ENCODE assay signal across 24 cellular contexts in genomic region chr12:52392465-52393007, GRCh38. TPM values are rescaled to one million over a fixed set of nuclear protein-coding genes. Genes with fewer than 3 reads are reported as not detected.
"Had no signal": no experiment of that assay in that cellular context is flagged by ENCODE, and none has a peak within 500 bp of the region (broad histone marks: within the 10 kb centered on the region; RNA-seq: fewer than 3 reads in every experiment).

No MANE protein-coding gene starts in this region.

- H3K4me3 ChIP-seq: ascending aorta, body of pancreas, cardiac muscle cell had no signal

- ATAC-seq: activated CD4-positive, CD25-positive, alpha-beta regulatory T cell treated with anti-CD3 and anti-CD28 coated beads, Interleukin-2, amount 50 U/mL, for 24 hours; activated CD8-positive, alpha-beta T cell treated with anti-CD3 and anti-CD28 coated beads for 36 hours; activated T-cell treated with anti-CD3 and anti-CD28 coated beads, Interleukin-2, amount 50 U/mL, for 72 hours; body of pancreas; Panc1 had no signal

- H3K9me3 ChIP-seq: ascending aorta, body of pancreas had no signal

- DNase-seq: activated CD4-positive, alpha-beta T cell treated with anti-CD3 and anti-CD28 coated beads for 4 hours; activated CD8-positive, alpha-beta memory T cell treated with anti-CD3 and anti-CD28 coated beads, Interleukin-2, amount 50 U/mL, for 4 hours; activated CD8-positive, alpha-beta T cell treated with anti-CD3 and anti-CD28 coated beads for 36 hours; activated gamma-delta T cell treated with Interleukin-2 at 50 U/mL for 16 hours; activated naive CD4-positive, alpha-beta T cell treated with anti-CD3 and anti-CD28 coated beads, Interleukin-2, amount 10 ng/mL, durations not matched to agents 7 days and 5 days; activated T-cell treated with anti-CD3 and anti-CD28 coated beads, Interleukin-2, amount 50 U/mL, for 72 hours; body of pancreas; cerebellar nuclear complex; Kasumi-1; KBM-7; NCI-H1092; NCI-H1417; NCI-H1694; NCI-H2029; NCI-H510A treated with DMSO at 0.1 percent for 48 hours; NCI-H69; NK-92 treated with Interleukin-12 subunit alpha and Interleukin-12 subunit beta, amount 100 ng/mL, for 24 hours; OCI-M1 had no signal

- H3K27ac ChIP-seq: ascending aorta, body of pancreas, cardiac muscle cell had no signal

- H3K36me3 ChIP-seq: ascending aorta, cardiac muscle cell had no signal

- H3K4me1 ChIP-seq: ascending aorta, body of pancreas had no signal

- H3K27me3 ChIP-seq: ascending aorta, body of pancreas had no signal

RNA-seq across cellular contexts. Expression of gene KRT84, which starts 7.1 kb away (rescaled TPM):
- total RNA-seq: activated CD8-positive, alpha-beta T cell treated with anti-CD3 and anti-CD28 coated beads for 36 hours; activated T-cell treated with anti-CD3 and anti-CD28 coated beads, Interleukin-2, amount 50 U/mL, for 72 hours; activated T-helper 2 cell treated with anti-CD3 and anti-CD28 coated beads, Interferon-gamma antibody, Interleukin-2, Interleukin-4, amounts not matched to agents 10 μg/mL and 5 μg/mL and 100 μg/mL, durations not matched to agents 14 hours and 24 hours and 36 hours; ascending aorta; body of pancreas; cardiac muscle cell; SK-MEL-5 had no signal
- polyA plus RNA-seq: cardiac muscle cell had no signal

RNA-seq across cellular contexts. Expression of gene KRT82, which starts 13.6 kb away (rescaled TPM):
- total RNA-seq: activated CD8-positive, alpha-beta T cell treated with anti-CD3 and anti-CD28 coated beads for 36 hours; activated T-cell treated with anti-CD3 and anti-CD28 coated beads, Interleukin-2, amount 50 U/mL, for 72 hours; activated T-helper 2 cell treated with anti-CD3 and anti-CD28 coated beads, Interferon-gamma antibody, Interleukin-2, Interleukin-4, amounts not matched to agents 10 μg/mL and 5 μg/mL and 100 μg/mL, durations not matched to agents 14 hours and 24 hours and 36 hours; ascending aorta; body of pancreas; cardiac muscle cell; SK-MEL-5 had no signal
- polyA plus RNA-seq: cardiac muscle cell had no signal

RNA-seq across cellular contexts. Expression of gene KRT85, which starts 25.3 kb away (rescaled TPM):
- total RNA-seq: activated CD8-positive, alpha-beta T cell treated with anti-CD3 and anti-CD28 coated beads for 36 hours; activated T-cell treated with anti-CD3 and anti-CD28 coated beads, Interleukin-2, amount 50 U/mL, for 72 hours; activated T-helper 2 cell treated with anti-CD3 and anti-CD28 coated beads, Interferon-gamma antibody, Interleukin-2, Interleukin-4, amounts not matched to agents 10 μg/mL and 5 μg/mL and 100 μg/mL, durations not matched to agents 14 hours and 24 hours and 36 hours; ascending aorta; body of pancreas; SK-MEL-5 had no signal
- polyA plus RNA-seq: cardiac muscle cell had no signal

RNA-seq across cellular contexts. Expression of gene KRT75, which starts 41.6 kb away (rescaled TPM):
- total RNA-seq: activated CD8-positive, alpha-beta T cell treated with anti-CD3 and anti-CD28 coated beads for 36 hours; activated T-cell treated with anti-CD3 and anti-CD28 coated beads, Interleukin-2, amount 50 U/mL, for 72 hours; activated T-helper 2 cell treated with anti-CD3 and anti-CD28 coated beads, Interferon-gamma antibody, Interleukin-2, Interleukin-4, amounts not matched to agents 10 μg/mL and 5 μg/mL and 100 μg/mL, durations not matched to agents 14 hours and 24 hours and 36 hours; ascending aorta; body of pancreas; cardiac muscle cell; SK-MEL-5 had no signal
- polyA plus RNA-seq: cardiac muscle cell had no signal

RNA-seq across cellular contexts. Expression of gene KRT6B, which starts 59.4 kb away (rescaled TPM):
- total RNA-seq: activated CD8-positive, alpha-beta T cell treated with anti-CD3 and anti-CD28 coated beads for 36 hours; activated T-cell treated with anti-CD3 and anti-CD28 coated beads, Interleukin-2, amount 50 U/mL, for 72 hours; activated T-helper 2 cell treated with anti-CD3 and anti-CD28 coated beads, Interferon-gamma antibody, Interleukin-2, Interleukin-4, amounts not matched to agents 10 μg/mL and 5 μg/mL and 100 μg/mL, durations not matched to agents 14 hours and 24 hours and 36 hours; body of pancreas; cardiac muscle cell; SK-MEL-5 had no signal
